In genomic region chr5:13248236-13248635, GRCh38 we compare ENCODE assay signal across 17 cellular contexts.
"Had no signal": no experiment of that assay in that cellular context is flagged by ENCODE, and none has a peak within 500 bp of the region (broad histone marks: within the 10 kb centered on the region; RNA-seq: fewer than 3 reads in every experiment).

No MANE protein-coding gene starts in this region.

- H3K27ac ChIP-seq: esophagus muscularis mucosa, foreskin keratinocyte, stomach had no signal

- FAIRE-seq: TTC549, urothelium cell line had no signal

- H3K27me3 ChIP-seq: esophagus muscularis mucosa, foreskin keratinocyte, stomach had no signal

- DNase-seq: activated B cell treated with CpG ODN at 0.5 μM for 24 hours; activated CD4-positive, alpha-beta T cell treated with anti-CD3 and anti-CD28 coated beads, Interleukin-2, amount 50 U/mL, for 1 hour; amniotic stem cell; caudate nucleus; cortex of kidney; effector memory CD8-positive, alpha-beta T cell; immature natural killer cell; occipital lobe; stimulated activated CD4-positive, alpha-beta T cell treated with anti-CD3 and anti-CD28 coated beads, Interleukin-4, amount 100 ng/mL, for 1 hour; stimulated activated CD8-positive, alpha-beta memory T cell treated with anti-CD3 and anti-CD28 coated beads, Interleukin-4, amount 100 ng/mL, for 48 hours; stomach; T-helper 2 cell had no signal

- H3K36me3 ChIP-seq: esophagus muscularis mucosa, stomach had no signal

- H3K4me3 ChIP-seq: esophagus muscularis mucosa, stomach had no signal

- ATAC-seq: effector memory CD8-positive, alpha-beta T cell; foreskin keratinocyte; natural killer cell treated with Interleukin-12 subunit alpha and Interleukin-12 subunit beta and Interleukin-15 and Interleukin-18, amount 100 ng/mL, for 72 hours had no signal
